Comparison of ENCODE assay signal across 12 cellular contexts in the genomic region with DNA sequence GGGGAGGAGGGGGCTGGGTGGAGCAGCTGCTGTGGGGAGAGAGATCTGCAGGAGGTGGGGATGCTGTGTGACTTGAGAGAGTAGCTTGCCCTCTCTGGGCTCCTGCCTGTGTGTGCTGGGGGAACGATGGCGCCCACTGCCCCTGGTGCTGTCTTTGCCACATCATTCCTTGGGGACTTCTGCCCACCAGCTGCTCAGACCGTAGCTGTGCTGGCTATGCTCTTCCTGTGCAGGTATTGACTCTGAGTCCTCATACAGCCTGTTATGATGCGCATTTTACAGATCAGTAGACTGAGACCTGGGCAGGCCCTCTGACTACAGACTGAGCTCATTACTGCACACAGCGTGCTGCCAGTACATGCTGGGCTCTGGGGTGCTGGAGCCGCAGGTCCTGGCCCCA. TPM values are rescaled to one million over a fixed set of nuclear protein-coding genes. Genes with fewer than 3 reads are reported as not detected.
A peak's percentile ranks its signal among the peaks of the same experiment; 100 is the strongest.
DNase-seq lines count a peak whose midpoint lies in the region; ATAC-seq and TF ChIP-seq lines count a peak whose summit lies in the region.
"Had no signal": no experiment of that assay in that cellular context is flagged by ENCODE, and none has a peak within 500 bp of the region (broad histone marks: within the 10 kb centered on the region; RNA-seq: fewer than 3 reads in every experiment).

No MANE protein-coding gene starts in this region.

- intact Hi-C loops in colonic mucosa (cut with DNase I) = loop anchor here (2.0 kb wide), 1 partner anchor 52 kb away; no protein-coding TSS in a partner anchor
- intact Hi-C loops in transverse colon (cut with DNase I; ENCODE audit: low total_unique reads) = no loop called here

- H3K4me1 ChIP-seq in colonic mucosa = peaks cover 31% of the 10 kb centered on the region
- peaks cover 37 to 69% (median 58%) of the 10 kb centered on the region in 4 donors for H3K4me1 ChIP-seq in transverse colon

- no peaks in the 10 kb centered on the region for H3K9me3 Mint-ChIP-seq in activated naive CD8-positive, alpha-beta T cell (ENCODE audit: low read depth)
- H3K9me3 Mint-ChIP-seq in activated naive CD8-positive, alpha-beta T cell treated with anti-CD3 and anti-CD28 coated beads, Interleukin-2, amount 50 U/mL, for 24 hours = no peaks in the 10 kb centered on the region
- H3K9me3 Mint-ChIP-seq in naive B cell = peaks cover 0 to 1% (median 0%) of the 10 kb centered on the region in 7 donors

- no peak for ATAC-seq in activated naive CD8-positive, alpha-beta T cell treated with anti-CD3 and anti-CD28 coated beads, Interleukin-2, amount 50 U/mL, for 24 hours
- ATAC-seq in naive B cell (ENCODE audit: low read depth in 2 of 2) = peak; percentile 67 to 87

- no peaks in the 10 kb centered on the region for H3K27me3 ChIP-seq in colonic mucosa
- no peaks in the 10 kb centered on the region for H3K27me3 ChIP-seq in transverse colon

- TF ChIP-seq CTCF in colonic mucosa (IDR thresholded peaks at IDR 0.05) (no peak), transverse colon (IDR thresholded peaks at IDR 0.05) (no peak)

- 92% methylated on average over 6 of the region's 6 CpGs; no CpG with 5 or more reads in 1 of the 2 donors for WGBS in transverse colon (ENCODE audit: low coverage in 1 of 2), 2 donors

- no peak for DNase-seq in activated naive CD8-positive, alpha-beta T cell treated with anti-CD3 and anti-CD28 coated beads, Interleukin-2, amount 50 U/mL, for 24 hours
- no peak for DNase-seq in colonic mucosa
- DNase-seq in naive B cell = peak; percentile 16
- no peak for DNase-seq in transverse colon
- no peak for DNase-seq in SKM-1 (lab: John Stamatoyannopoulos, UW; ENCODE audit: unreplicated experiment)
- DNase-seq in SKM-1 treated with dmso at 0.1 percent for 144 hours (lab: John Stamatoyannopoulos, UW; ENCODE audit: unreplicated experiment) = no peak
- DNase-seq in DMS153 (lab: John Stamatoyannopoulos, UW) = no peak
- DNase-seq: AML-193, amniotic stem cell, NCI-H1105 treated with DMSO at 0.1 percent for 48 hours had no signal

- peak overlapping the region; percentile 39 to 58 for H3K9ac ChIP-seq in colonic mucosa (ENCODE audit: low read depth in 2 of 2, low read length in 2 of 2)

- H3K27me3 Mint-ChIP-seq in activated naive CD8-positive, alpha-beta T cell = no peaks in the 10 kb centered on the region
- no peaks in the 10 kb centered on the region for H3K27me3 Mint-ChIP-seq in activated naive CD8-positive, alpha-beta T cell treated with anti-CD3 and anti-CD28 coated beads, Interleukin-2, amount 50 U/mL, for 24 hours
- H3K27me3 Mint-ChIP-seq in naive B cell = no peaks in the 10 kb centered on the region

- H3K9me3 ChIP-seq in colonic mucosa (no peaks in the 10 kb centered on the region), transverse colon (no peaks in the 10 kb centered on the region)

- no peak for TF ChIP-seq EP300 in transverse colon (IDR thresholded peaks at IDR 0.05; ENCODE audit: low read depth)

- H3K36me3 ChIP-seq in colonic mucosa (no peaks in the 10 kb centered on the region), transverse colon (peaks cover 0 to 11% (median 3%) of the 10 kb centered on the region in 4 donors)

- in situ Hi-C loops in transverse colon (cut with MboI; ENCODE audit: low pct_ligation_motif_present in 1 of 4, low pct_unique_long_range_greater_than_20kb in 1 of 4, low sequenced_read_pairs in 3 of 4) = loop anchor here in 1 of 4 donors (10.0 kb wide), 1 partner anchor 54 kb away; a partner anchor contains a TSS

- peak overlapping the region; percentile 64 for H3K27ac Mint-ChIP-seq in activated naive CD8-positive, alpha-beta T cell
- no peak overlapping the region for H3K27ac Mint-ChIP-seq in activated naive CD8-positive, alpha-beta T cell treated with anti-CD3 and anti-CD28 coated beads, Interleukin-2, amount 50 U/mL, for 24 hours
- H3K27ac Mint-ChIP-seq in naive B cell = peak overlapping the region; percentile 30 to 93 (median 83)

- no peak overlapping the region for H3K4me3 ChIP-seq in colonic mucosa
- no peak overlapping the region for H3K4me3 ChIP-seq in transverse colon

- TF ChIP-seq POLR2A in transverse colon (IDR thresholded peaks at IDR 0.05) = no peak

- H3K4me3 Mint-ChIP-seq in activated naive CD8-positive, alpha-beta T cell = no peak overlapping the region
- H3K4me3 Mint-ChIP-seq in activated naive CD8-positive, alpha-beta T cell treated with anti-CD3 and anti-CD28 coated beads, Interleukin-2, amount 50 U/mL, for 24 hours = no peak overlapping the region
- H3K4me3 Mint-ChIP-seq in naive B cell = peak overlapping the region in 4 of 8 donors; percentile 1 to 85 (median 49)

- H3K36me3 Mint-ChIP-seq in activated naive CD8-positive, alpha-beta T cell = peaks cover 3% of the 10 kb centered on the region
- peaks cover 16% of the 10 kb centered on the region for H3K36me3 Mint-ChIP-seq in activated naive CD8-positive, alpha-beta T cell treated with anti-CD3 and anti-CD28 coated beads, Interleukin-2, amount 50 U/mL, for 24 hours (ENCODE audit: low read depth)
- peaks cover 7 to 8% of the 10 kb centered on the region in 2 donors for H3K36me3 Mint-ChIP-seq in naive B cell

- H3K27ac ChIP-seq in colonic mucosa (peak overlapping the region; percentile 13), transverse colon (peak overlapping the region; percentile 50 to 83 (median 72))
- H3K27ac ChIP-seq: VCaP had no signal

- H3K4me1 Mint-ChIP-seq in activated naive CD8-positive, alpha-beta T cell (ENCODE audit: low read depth) = peaks cover 24% of the 10 kb centered on the region
- H3K4me1 Mint-ChIP-seq in activated naive CD8-positive, alpha-beta T cell treated with anti-CD3 and anti-CD28 coated beads, Interleukin-2, amount 50 U/mL, for 24 hours = peaks cover 14% of the 10 kb centered on the region
- H3K4me1 Mint-ChIP-seq in naive B cell = peaks cover 36 to 60% (median 42%) of the 10 kb centered on the region in 3 donors

RNA-seq across cellular contexts. Expression of a gene that starts 51.1 kb away (rescaled TPM):
- total RNA-seq in colonic mucosa (100 to 1,000 TPM; 450 to 461 TPM), transverse colon (1,000 to 10,000 TPM in 1 of 4 donors, 100 to 1,000 TPM in 3; 469 to 1,152 (median 585) TPM)
- polyA plus RNA-seq in naive B cell (ENCODE audit: low read depth in 6 of 6) = 100 to 1,000 TPM in 1 of 6 donors, 10 to 100 TPM in 5; 53.6 to 111 (median 63.0) TPM
